Comparison of ENCODE assay signal across 1 cellular context in the genomic region with DNA sequence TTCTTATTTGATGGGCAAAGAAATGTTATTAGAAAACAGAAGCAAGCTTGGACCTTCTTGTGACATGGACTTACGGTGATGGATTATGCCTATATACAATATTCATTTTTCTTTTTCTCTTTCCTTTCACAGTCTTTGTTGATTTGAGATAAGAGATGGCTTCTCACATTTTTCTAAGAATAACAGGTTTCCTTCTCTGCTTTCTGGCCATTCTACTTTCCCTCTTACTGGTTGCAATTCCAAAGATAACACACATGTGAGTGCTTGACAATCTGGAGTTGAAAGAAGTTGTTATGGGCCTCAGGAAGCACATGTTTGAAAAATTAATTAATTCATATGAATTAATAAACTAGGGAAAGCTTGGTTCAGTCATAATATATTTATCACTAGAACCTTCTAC.
TF ChIP-seq lines count a peak whose summit lies in the region.

No MANE protein-coding gene starts in this region.

TF ChIP-seq in K562, 482 proteins besides CTCF, POLR2A, EP300 and RAD21 (continued from another document):
- TF ChIP-seq, protein P1, sequence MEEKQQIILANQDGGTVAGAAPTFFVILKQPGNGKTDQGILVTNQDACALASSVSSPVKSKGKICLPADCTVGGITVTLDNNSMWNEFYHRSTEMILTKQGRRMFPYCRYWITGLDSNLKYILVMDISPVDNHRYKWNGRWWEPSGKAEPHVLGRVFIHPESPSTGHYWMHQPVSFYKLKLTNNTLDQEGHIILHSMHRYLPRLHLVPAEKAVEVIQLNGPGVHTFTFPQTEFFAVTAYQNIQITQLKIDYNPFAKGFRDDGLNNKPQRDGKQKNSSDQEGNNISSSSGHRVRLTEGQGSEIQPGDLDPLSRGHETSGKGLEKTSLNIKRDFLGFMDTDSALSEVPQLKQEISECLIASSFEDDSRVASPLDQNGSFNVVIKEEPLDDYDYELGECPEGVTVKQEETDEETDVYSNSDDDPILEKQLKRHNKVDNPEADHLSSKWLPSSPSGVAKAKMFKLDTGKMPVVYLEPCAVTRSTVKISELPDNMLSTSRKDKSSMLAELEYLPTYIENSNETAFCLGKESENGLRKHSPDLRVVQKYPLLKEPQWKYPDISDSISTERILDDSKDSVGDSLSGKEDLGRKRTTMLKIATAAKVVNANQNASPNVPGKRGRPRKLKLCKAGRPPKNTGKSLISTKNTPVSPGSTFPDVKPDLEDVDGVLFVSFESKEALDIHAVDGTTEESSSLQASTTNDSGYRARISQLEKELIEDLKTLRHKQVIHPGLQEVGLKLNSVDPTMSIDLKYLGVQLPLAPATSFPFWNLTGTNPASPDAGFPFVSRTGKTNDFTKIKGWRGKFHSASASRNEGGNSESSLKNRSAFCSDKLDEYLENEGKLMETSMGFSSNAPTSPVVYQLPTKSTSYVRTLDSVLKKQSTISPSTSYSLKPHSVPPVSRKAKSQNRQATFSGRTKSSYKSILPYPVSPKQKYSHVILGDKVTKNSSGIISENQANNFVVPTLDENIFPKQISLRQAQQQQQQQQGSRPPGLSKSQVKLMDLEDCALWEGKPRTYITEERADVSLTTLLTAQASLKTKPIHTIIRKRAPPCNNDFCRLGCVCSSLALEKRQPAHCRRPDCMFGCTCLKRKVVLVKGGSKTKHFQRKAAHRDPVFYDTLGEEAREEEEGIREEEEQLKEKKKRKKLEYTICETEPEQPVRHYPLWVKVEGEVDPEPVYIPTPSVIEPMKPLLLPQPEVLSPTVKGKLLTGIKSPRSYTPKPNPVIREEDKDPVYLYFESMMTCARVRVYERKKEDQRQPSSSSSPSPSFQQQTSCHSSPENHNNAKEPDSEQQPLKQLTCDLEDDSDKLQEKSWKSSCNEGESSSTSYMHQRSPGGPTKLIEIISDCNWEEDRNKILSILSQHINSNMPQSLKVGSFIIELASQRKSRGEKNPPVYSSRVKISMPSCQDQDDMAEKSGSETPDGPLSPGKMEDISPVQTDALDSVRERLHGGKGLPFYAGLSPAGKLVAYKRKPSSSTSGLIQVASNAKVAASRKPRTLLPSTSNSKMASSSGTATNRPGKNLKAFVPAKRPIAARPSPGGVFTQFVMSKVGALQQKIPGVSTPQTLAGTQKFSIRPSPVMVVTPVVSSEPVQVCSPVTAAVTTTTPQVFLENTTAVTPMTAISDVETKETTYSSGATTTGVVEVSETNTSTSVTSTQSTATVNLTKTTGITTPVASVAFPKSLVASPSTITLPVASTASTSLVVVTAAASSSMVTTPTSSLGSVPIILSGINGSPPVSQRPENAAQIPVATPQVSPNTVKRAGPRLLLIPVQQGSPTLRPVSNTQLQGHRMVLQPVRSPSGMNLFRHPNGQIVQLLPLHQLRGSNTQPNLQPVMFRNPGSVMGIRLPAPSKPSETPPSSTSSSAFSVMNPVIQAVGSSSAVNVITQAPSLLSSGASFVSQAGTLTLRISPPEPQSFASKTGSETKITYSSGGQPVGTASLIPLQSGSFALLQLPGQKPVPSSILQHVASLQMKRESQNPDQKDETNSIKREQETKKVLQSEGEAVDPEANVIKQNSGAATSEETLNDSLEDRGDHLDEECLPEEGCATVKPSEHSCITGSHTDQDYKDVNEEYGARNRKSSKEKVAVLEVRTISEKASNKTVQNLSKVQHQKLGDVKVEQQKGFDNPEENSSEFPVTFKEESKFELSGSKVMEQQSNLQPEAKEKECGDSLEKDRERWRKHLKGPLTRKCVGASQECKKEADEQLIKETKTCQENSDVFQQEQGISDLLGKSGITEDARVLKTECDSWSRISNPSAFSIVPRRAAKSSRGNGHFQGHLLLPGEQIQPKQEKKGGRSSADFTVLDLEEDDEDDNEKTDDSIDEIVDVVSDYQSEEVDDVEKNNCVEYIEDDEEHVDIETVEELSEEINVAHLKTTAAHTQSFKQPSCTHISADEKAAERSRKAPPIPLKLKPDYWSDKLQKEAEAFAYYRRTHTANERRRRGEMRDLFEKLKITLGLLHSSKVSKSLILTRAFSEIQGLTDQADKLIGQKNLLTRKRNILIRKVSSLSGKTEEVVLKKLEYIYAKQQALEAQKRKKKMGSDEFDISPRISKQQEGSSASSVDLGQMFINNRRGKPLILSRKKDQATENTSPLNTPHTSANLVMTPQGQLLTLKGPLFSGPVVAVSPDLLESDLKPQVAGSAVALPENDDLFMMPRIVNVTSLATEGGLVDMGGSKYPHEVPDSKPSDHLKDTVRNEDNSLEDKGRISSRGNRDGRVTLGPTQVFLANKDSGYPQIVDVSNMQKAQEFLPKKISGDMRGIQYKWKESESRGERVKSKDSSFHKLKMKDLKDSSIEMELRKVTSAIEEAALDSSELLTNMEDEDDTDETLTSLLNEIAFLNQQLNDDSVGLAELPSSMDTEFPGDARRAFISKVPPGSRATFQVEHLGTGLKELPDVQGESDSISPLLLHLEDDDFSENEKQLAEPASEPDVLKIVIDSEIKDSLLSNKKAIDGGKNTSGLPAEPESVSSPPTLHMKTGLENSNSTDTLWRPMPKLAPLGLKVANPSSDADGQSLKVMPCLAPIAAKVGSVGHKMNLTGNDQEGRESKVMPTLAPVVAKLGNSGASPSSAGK (IDR thresholded peaks at IDR 0.05) = peak; percentile 16; the same call in 1 of the 2 replicates
